Comparison of ENCODE assay signal across 13 cellular contexts in the genomic region with DNA sequence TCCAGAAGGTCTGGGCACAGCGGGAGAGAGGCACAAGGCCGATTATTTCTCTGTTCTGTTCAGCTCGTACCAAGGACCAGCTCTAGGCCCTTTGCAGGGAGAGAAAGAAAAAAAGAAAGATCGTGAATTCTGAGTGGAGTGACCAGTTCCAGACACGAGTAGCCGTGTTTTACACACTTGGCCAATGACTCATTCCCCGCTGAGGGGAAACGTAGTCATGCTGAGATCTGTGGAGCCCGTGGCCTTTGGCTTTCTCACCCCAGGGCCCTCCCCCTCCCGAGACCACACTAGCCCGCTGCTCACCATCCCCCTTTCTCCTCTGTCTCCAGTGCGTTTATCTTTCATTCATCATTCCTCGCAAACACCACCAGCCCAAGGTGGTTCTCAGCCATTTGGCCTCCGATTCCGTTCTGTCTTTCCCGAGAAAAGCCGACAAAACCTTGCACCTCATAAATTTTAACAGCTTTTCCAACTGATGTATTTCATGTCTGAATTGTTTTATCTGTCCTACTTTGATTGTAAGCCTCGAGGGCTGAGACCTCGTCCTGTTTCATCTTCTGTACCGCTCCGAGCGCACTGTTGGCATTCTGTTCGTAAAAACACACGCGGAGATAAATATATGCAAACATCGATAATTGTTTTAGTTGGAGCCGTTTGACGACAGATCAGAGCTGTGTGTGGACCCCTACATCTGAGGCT.
DNase-seq lines count a peak whose midpoint lies in the region; ATAC-seq, FAIRE-seq and TF ChIP-seq lines count a peak whose summit lies in the region.
"Had no signal": no experiment of that assay in that cellular context is flagged by ENCODE, and none has a peak within 500 bp of the region (broad histone marks: within the 10 kb centered on the region; RNA-seq: fewer than 3 reads in every experiment).

No MANE protein-coding gene starts in this region.

- peak overlapping the region; percentile 82 for H3K4me3 Mint-ChIP-seq in HFFc6
- H3K4me3 Mint-ChIP-seq in chondrocyte (ENCODE audit: unreplicated experiment) = peak overlapping the region; percentile 24
- H3K4me3 Mint-ChIP-seq: activated naive CD8-positive, alpha-beta T cell had no signal

- H3K4ac ChIP-seq in mesendoderm (ENCODE audit: low read depth, low read length) = no peak overlapping the region

- no peaks in the 10 kb centered on the region; the same call in 1 of the 2 replicates for H3K9me3 ChIP-seq in SJCRH30 (replicated peaks)
- H3K9me3 ChIP-seq: right lobe of liver had no signal

- H3K27me3 ChIP-seq in mesendoderm (ENCODE audit: insufficient read depth, low read length, poor library complexity) (no peaks in the 10 kb centered on the region), SJCRH30 (peaks cover 15% of the 10 kb centered on the region)
- H3K27me3 ChIP-seq: right lobe of liver had no signal

- H3K18ac ChIP-seq in mesendoderm (ENCODE audit: low read length) = no peak overlapping the region

- no peak overlapping the region for H4K8ac ChIP-seq in mesendoderm (ENCODE audit: low read depth, low read length)

- no peak overlapping the region for H3K27ac ChIP-seq in mesendoderm (ENCODE audit: low read depth, low read length)
- no peak overlapping the region for H3K27ac ChIP-seq in SJCRH30
- H3K27ac ChIP-seq: heart left ventricle, right lobe of liver, tibial artery had no signal

- H3K27ac Mint-ChIP-seq in HFFc6 = peak overlapping the region; percentile 79
- H3K27ac Mint-ChIP-seq in chondrocyte (ENCODE audit: unreplicated experiment) = peak overlapping the region; percentile 37
- H3K27ac Mint-ChIP-seq: activated naive CD8-positive, alpha-beta T cell had no signal

- WGBS in mesendoderm (ENCODE audit: extremely low coverage, insufficient coverage, low lambda C conversion rate) = no CpG with 5 or more reads among the region's 28 CpGs

- ATAC-seq in HG03442 (IDR thresholded peaks at IDR 0.05; ENCODE audit: unreplicated experiment) = no peak
- ATAC-seq: heart left ventricle, right lobe of liver had no signal

- H3K56ac ChIP-seq in mesendoderm (ENCODE audit: low read length) = peak overlapping the region; percentile 20

- in situ Hi-C loops in ACHN (cut with HindIII; ENCODE audit: low pct_ligation_motif_present, low pct_unique_long_range_greater_than_20kb, low sequenced_read_pairs) = no loop called here

- H3K36me3 Mint-ChIP-seq in HFFc6 (ENCODE audit: low read depth) (peaks cover 13% of the 10 kb centered on the region), chondrocyte (ENCODE audit: low read depth) (no peaks in the 10 kb centered on the region)
- H3K36me3 Mint-ChIP-seq: activated naive CD8-positive, alpha-beta T cell had no signal

- no peak for FAIRE-seq in GM12892 (lab: Jason Lieb, UNC)

- H3K4me1 Mint-ChIP-seq in HFFc6 (ENCODE audit: low read depth) (peaks cover 28% of the 10 kb centered on the region), chondrocyte (ENCODE audit: low read depth) (peaks cover 20% of the 10 kb centered on the region)

- H3K4me3 ChIP-seq in mesendoderm (ENCODE audit: low read length) (no peak overlapping the region), SJCRH30 (no peak overlapping the region)
- H3K4me3 ChIP-seq: heart left ventricle, right lobe of liver, tibial artery had no signal

- TF ChIP-seq CTCF in HFFc6 (IDR thresholded peaks at IDR 0.05) (no peak), chondrocyte (IDR thresholded peaks at IDR 0.05) (no peak)

- H3K9me3 Mint-ChIP-seq in HFFc6 (peaks cover 22% of the 10 kb centered on the region), chondrocyte (ENCODE audit: low read depth) (peaks cover 16% of the 10 kb centered on the region)

- H3K4me1 ChIP-seq in mesendoderm (ENCODE audit: control insufficient read depth, low read depth, low read length) (peaks cover 6% of the 10 kb centered on the region), SJCRH30 (no peaks in the 10 kb centered on the region)
- H3K4me1 ChIP-seq: right lobe of liver, tibial artery had no signal

- H2BK120ac ChIP-seq in mesendoderm (ENCODE audit: low read depth, low read length) = no peak overlapping the region

- H3K36me3 ChIP-seq in mesendoderm (ENCODE audit: control insufficient read depth, insufficient read depth, low read length) = no peaks in the 10 kb centered on the region
- no peaks in the 10 kb centered on the region for H3K36me3 ChIP-seq in SJCRH30
- H3K36me3 ChIP-seq: heart left ventricle, right lobe of liver, tibial artery had no signal

- peak; percentile 54 for DNase-seq in ACHN
- peak; percentile 52 for DNase-seq in HFFc6
- peak; percentile 43 for DNase-seq in chondrocyte (ENCODE audit: low spot score)
- peak; percentile 59 for DNase-seq in mesendoderm
- no peak for DNase-seq in GM12892 (ENCODE audit: insufficient read length)
- no peak for DNase-seq in SJCRH30
- no peak for DNase-seq in NCI-H1417 treated with DMSO at 0.1 percent for 48 hours (lab: John Stamatoyannopoulos, UW)
- DNase-seq: NCI-H146, tibial artery had no signal

- H2BK5ac ChIP-seq in mesendoderm (ENCODE audit: low read length) = no peak overlapping the region

- no peak for TF ChIP-seq POLR2A in GM12892 (IDR thresholded peaks at IDR 0.05; ENCODE audit: low read depth, low read length)

- H3K79me2 ChIP-seq in mesendoderm (ENCODE audit: control insufficient read depth, insufficient read depth, low read length) = no peaks in the 10 kb centered on the region

- no peak overlapping the region for H3K23ac ChIP-seq in mesendoderm (ENCODE audit: low read length)

- no peak overlapping the region for H4K5ac ChIP-seq in mesendoderm (ENCODE audit: low read length)

- H3K9ac ChIP-seq in mesendoderm (ENCODE audit: low read length) = no peak overlapping the region

- no peaks in the 10 kb centered on the region for H3K79me1 ChIP-seq in mesendoderm (ENCODE audit: low read length)

- H3K27me3 Mint-ChIP-seq in HFFc6 (ENCODE audit: insufficient read depth) (peaks cover 4% of the 10 kb centered on the region), chondrocyte (ENCODE audit: low read depth) (peaks cover 4% of the 10 kb centered on the region)
- H3K27me3 Mint-ChIP-seq: activated naive CD8-positive, alpha-beta T cell had no signal

- H2AK5ac ChIP-seq in mesendoderm (ENCODE audit: low read length) = no peak overlapping the region

- H3K4me2 ChIP-seq in mesendoderm (ENCODE audit: low read length) = no peak overlapping the region

- H2BK15ac ChIP-seq in mesendoderm (replicated peaks; ENCODE audit: low read depth) = no peak overlapping the region

Comparison
In these comparisons a context has a peak if more than half of its experiments do, and no peak if none do; other contexts are left out.
1. DNase-seq: peak in ACHN (single experiment), HFFc6 (single experiment), chondrocyte (single experiment) and mesendoderm (single experiment); none in GM12892 (single experiment), SJCRH30 (0 of 2) and NCI-H1417 treated with DMSO at 0.1 percent for 48 hours (single experiment).